In the genomic region with DNA sequence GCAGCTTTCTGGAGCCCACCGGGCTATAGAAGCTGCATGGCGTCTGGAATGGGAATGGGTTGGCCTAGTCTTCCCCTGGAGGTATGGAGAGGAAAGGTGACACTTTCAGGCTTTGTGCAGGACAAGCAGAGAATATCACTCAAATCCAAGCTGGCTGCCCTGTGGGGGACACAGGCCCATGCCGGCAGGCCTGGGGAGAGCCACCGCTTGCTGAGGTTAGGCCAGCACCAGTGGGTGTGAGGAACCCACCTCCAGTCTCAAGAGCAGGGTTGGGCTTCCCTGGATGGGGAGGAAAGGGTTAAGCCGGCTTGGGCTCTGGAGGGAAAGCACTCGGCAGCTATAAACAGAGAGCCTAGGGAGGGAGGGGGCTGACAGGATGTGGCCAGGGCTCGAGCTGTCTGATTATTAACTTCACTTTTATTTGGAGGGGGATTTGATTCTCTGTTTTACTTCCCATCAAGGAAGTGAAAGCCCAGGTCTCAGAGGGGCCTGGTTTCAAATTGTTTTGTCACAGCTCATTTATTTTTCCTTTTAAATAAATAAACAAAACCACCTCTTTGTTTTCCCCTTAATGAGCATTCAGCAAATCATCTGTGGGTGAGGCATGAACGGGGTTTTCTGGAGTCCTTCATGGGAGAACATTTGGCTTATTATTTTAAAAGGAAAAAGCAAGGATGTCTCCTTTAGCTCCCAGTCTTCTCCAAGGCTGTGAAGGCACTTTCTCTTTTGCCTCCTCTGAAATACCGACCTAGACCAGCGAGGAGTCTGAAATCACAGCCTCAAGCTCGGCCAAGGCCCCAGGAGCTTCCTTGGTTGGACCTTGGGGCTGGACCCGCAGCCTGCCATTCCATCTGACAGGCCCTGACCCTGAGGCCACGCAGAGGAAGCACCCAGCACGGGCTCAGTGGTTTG, we compare ENCODE assay signal across 8 cellular contexts. TPM values are rescaled to one million over a fixed set of nuclear protein-coding genes. Genes with fewer than 3 reads are reported as not detected.
DNase-seq lines count a peak whose midpoint lies in the region; ATAC-seq and TF ChIP-seq lines count a peak whose summit lies in the region.

No MANE protein-coding gene starts in this region.

- peaks cover 36% of the 10 kb centered on the region for H3K79me2 ChIP-seq in smooth muscle cell (ENCODE audit: low read depth)

- peaks cover 14% of the 10 kb centered on the region for H3F3A ChIP-seq in smooth muscle cell (ENCODE audit: low read depth)

- H3K36me3 ChIP-seq in ascending aorta (no peaks in the 10 kb centered on the region), smooth muscle cell (ENCODE audit: low read depth) (no peaks in the 10 kb centered on the region)

- ATAC-seq in HG02642 (IDR thresholded peaks at IDR 0.05; ENCODE audit: poor library complexity, unreplicated experiment) = peak; percentile 36

- H3K4me3 ChIP-seq in ascending aorta (peak overlapping the region; percentile 21 to 67), smooth muscle cell (peak overlapping the region; percentile 24)

- H4K20me1 ChIP-seq in smooth muscle cell (ENCODE audit: low read depth) = no peaks in the 10 kb centered on the region

- peak; percentile 17 for DNase-seq in NCI-H2029 (lab: John Stamatoyannopoulos, UW)
- no peak for DNase-seq in NCI-H2029 treated with DMSO at 0.1 percent for 48 hours (lab: John Stamatoyannopoulos, UW)
- DNase-seq in RPMI7951 (ENCODE audit: low read depth) = peak; percentile 71
- no peak for DNase-seq in ascending aorta (ENCODE audit: low spot score in 2 of 2)
- peak; percentile 75 for DNase-seq in iPS-NIHi11 (ENCODE audit: low spot score)
- no peak for DNase-seq in smooth muscle cell (lab: John Stamatoyannopoulos, UW; ENCODE audit: unreplicated experiment)
- no peak for DNase-seq in mesenteric fat pad (ENCODE audit: low spot score)

- H3K4me1 ChIP-seq in ascending aorta (peaks cover 12 to 24% of the 10 kb centered on the region in 2 donors), smooth muscle cell (ENCODE audit: low read depth) (peaks cover 35% of the 10 kb centered on the region)

- H3K27ac ChIP-seq in ascending aorta = peak overlapping the region; percentile 96 to 97
- peak overlapping the region; percentile 95 for H3K27ac ChIP-seq in smooth muscle cell (ENCODE audit: low read depth)

- no peak overlapping the region for H2AFZ ChIP-seq in smooth muscle cell (ENCODE audit: low read depth)

- peak overlapping the region; percentile 92 for H3K9ac ChIP-seq in smooth muscle cell (ENCODE audit: low read depth)

- H3K9me3 ChIP-seq in ascending aorta (no peaks in the 10 kb centered on the region), smooth muscle cell (replicated peaks; ENCODE audit: low read depth) (no peaks in the 10 kb centered on the region)

- TF ChIP-seq CTCF in ascending aorta (IDR thresholded peaks at IDR 0.05) = no peak
- no peak for TF ChIP-seq CTCF in smooth muscle cell (IDR thresholded peaks at IDR 0.05; ENCODE audit: borderline replicate concordance, insufficient read depth, poor library complexity, severe bottlenecking)

- no peaks in the 10 kb centered on the region for H3K27me3 ChIP-seq in ascending aorta
- no peaks in the 10 kb centered on the region for H3K27me3 ChIP-seq in smooth muscle cell (ENCODE audit: low read depth)

- peak overlapping the region; percentile 88 for H3K4me2 ChIP-seq in smooth muscle cell

- 9% methylated on average over 14 of the region's 14 CpGs for WGBS in smooth muscle cell (ENCODE audit: low lambda C conversion rate)

- intact Hi-C loops in ascending aorta (cut with DNase I) = loop anchor here (5.0 kb wide), 1 partner anchor 932 kb away; no protein-coding TSS in a partner anchor

RNA-seq across cellular contexts. Expression of a gene that starts 21.8 kb away (rescaled TPM):
- total RNA-seq in RPMI7951 (2014; rRNA removed; shearing (Covaris generic)) = 85.8 and 126 TPM in 2 replicates
- 772 TPM for total RNA-seq in ascending aorta
- total RNA-seq in smooth muscle cell = 133 and 166 TPM in 2 replicates
- polyA plus RNA-seq in smooth muscle cell = 418 and 450 TPM in 2 replicates
- total RNA-seq in mesenteric fat pad = 477 TPM

Comparison
In these comparisons a context has a peak if more than half of its experiments do, and no peak if none do; other contexts are left out.
1. DNase-seq: peak in NCI-H2029 (single experiment), RPMI7951 (single experiment) and iPS-NIHi11 (single experiment); none in NCI-H2029 treated with DMSO at 0.1 percent for 48 hours (single experiment), ascending aorta (0 of 2), smooth muscle cell (single experiment) and mesenteric fat pad (single experiment).